8 cellular contexts compared by ENCODE assay signal in genomic region chr22:29470159-29470855, GRCh38. TPM values are rescaled to one million over a fixed set of nuclear protein-coding genes. Genes with fewer than 3 reads are reported as not detected.
DNase-seq lines count a peak whose midpoint lies in the region; ATAC-seq and TF ChIP-seq lines count a peak whose summit lies in the region.

No MANE protein-coding gene starts in this region.

- no peak for TF ChIP-seq POLR2A in Peyer's patch (IDR thresholded peaks at IDR 0.05)
- TF ChIP-seq POLR2A in prostate gland (IDR thresholded peaks at IDR 0.05): no peak

- H3K4me1 ChIP-seq in BE2C: peaks cover 5% of the 10 kb centered on the region
- no peaks in the 10 kb centered on the region for H3K4me1 ChIP-seq in HEK293 (ENCODE audit: control insufficient read depth, insufficient read depth, low read length)
- H3K4me1 ChIP-seq in Peyer's patch: peaks cover 0 to 8% (median 0%) of the 10 kb centered on the region in 4 donors
- no peaks in the 10 kb centered on the region for H3K4me1 ChIP-seq in cardiac muscle cell (ENCODE audit: low read depth)
- no peaks in the 10 kb centered on the region for H3K4me1 ChIP-seq in prostate gland (replicated peaks)
- H3K4me1 ChIP-seq in urinary bladder (ENCODE audit: insufficient read depth): no peaks in the 10 kb centered on the region

- DNase-seq in BE2C (no peak), Peyer's patch (peak; percentile 53 to 83 (median 76)), cardiac muscle cell (ENCODE audit: low read depth in 1 of 2, low spot score in 1 of 2) (peak; percentile 70 to 72), prostate gland (ENCODE audit: low spot score) (peak; percentile 54)
- DNase-seq in activated naive CD4-positive, alpha-beta T cell treated with Interleukin-2 at 50 U/mL for 16 hours: peak; percentile 79

- H3K27me3 ChIP-seq in BE2C (no peaks in the 10 kb centered on the region), Peyer's patch (no peaks in the 10 kb centered on the region), cardiac muscle cell (peaks cover 56% of the 10 kb centered on the region), prostate gland (replicated peaks; ENCODE audit: insufficient read depth) (no peaks in the 10 kb centered on the region)

- 23% methylated on average over 53 of the region's 54 CpGs for WGBS in prostate gland
- WGBS in urinary bladder: 13% methylated on average over 54 of the region's 54 CpGs

- POLR2A ChIA-PET in HEK293 (lab: Yijun Ruan, JAX): interaction anchor here (0.7 kb wide), 1 partner anchor 13 kb away, joined by 3 read pairs; no protein-coding TSS in a partner anchor

- H3K9me3 ChIP-seq in BE2C (no peaks in the 10 kb centered on the region), HEK293 (ENCODE audit: control insufficient read depth, insufficient read depth, low read depth, low read length) (no peaks in the 10 kb centered on the region), Peyer's patch (no peaks in the 10 kb centered on the region), cardiac muscle cell (ENCODE audit: low read depth) (no peaks in the 10 kb centered on the region), prostate gland (no peaks in the 10 kb centered on the region)

- no peak overlapping the region for H3K27ac ChIP-seq in HEK293 (ENCODE audit: extremely low read depth, low read depth, low read length)
- no peak overlapping the region for H3K27ac ChIP-seq in Peyer's patch
- no peak overlapping the region for H3K27ac ChIP-seq in cardiac muscle cell
- H3K27ac ChIP-seq in prostate gland: no peak overlapping the region
- H3K27ac ChIP-seq in urinary bladder (ENCODE audit: low read depth): no peak overlapping the region

- intact Hi-C loops in prostate gland (cut with DNase I): no loop called here

- no peak for ATAC-seq in HG03159 (IDR thresholded peaks at IDR 0.05; ENCODE audit: unreplicated experiment)

- no peaks in the 10 kb centered on the region for H3K36me3 ChIP-seq in BE2C
- H3K36me3 ChIP-seq in HEK293 (ENCODE audit: control insufficient read depth in 2 of 2, insufficient read depth in 1 of 2, low read length in 2 of 2): no peaks in the 10 kb centered on the region
- no peaks in the 10 kb centered on the region for H3K36me3 ChIP-seq in Peyer's patch
- H3K36me3 ChIP-seq in cardiac muscle cell: no peaks in the 10 kb centered on the region
- no peaks in the 10 kb centered on the region for H3K36me3 ChIP-seq in prostate gland
- no peaks in the 10 kb centered on the region for H3K36me3 ChIP-seq in urinary bladder (ENCODE audit: insufficient read depth)

- CTCF ChIA-PET in HEK293 (lab: Yijun Ruan, JAX): interaction anchor here (0.5 to 3.2 kb wide), 46 partner anchors 9 to 629 kb away, joined by 3 to 16 read pairs (median 4); partner anchors contain the start of genes EMID1 and THOC5

- peak; percentile 58 for TF ChIP-seq CTCF in BE2C (IDR thresholded peaks at IDR 0.05; ENCODE audit: low read depth, low read length)
- TF ChIP-seq CTCF in HEK293 (tag by site-specific recombination; IDR thresholded peaks at IDR 0.05): peak; percentile 96
- peak; percentile 61 to 84 (median 70) for TF ChIP-seq CTCF in Peyer's patch (IDR thresholded peaks at IDR 0.05)
- TF ChIP-seq CTCF in cardiac muscle cell (IDR thresholded peaks at IDR 0.05; ENCODE audit: low read depth, low read length): peak; percentile 89
- TF ChIP-seq CTCF in prostate gland (IDR thresholded peaks at IDR 0.05): peak; percentile 55 to 88 (median 77)

- no peak overlapping the region for H3K4me3 ChIP-seq in BE2C (ENCODE audit: low read depth, low read length)
- peak overlapping the region; percentile 62 for H3K4me3 ChIP-seq in HEK293 (ENCODE audit: low read depth, low read length)
- peak overlapping the region; percentile 17 to 52 (median 39) for H3K4me3 ChIP-seq in Peyer's patch
- H3K4me3 ChIP-seq in cardiac muscle cell: peak overlapping the region; percentile 14
- peak overlapping the region; percentile 8 to 37 for H3K4me3 ChIP-seq in prostate gland
- H3K4me3 ChIP-seq in urinary bladder (ENCODE audit: low read depth, low read length): peak overlapping the region; percentile 11

TF ChIP-seq in HEK293, 187 proteins besides CTCF, POLR2A, EP300 and RAD21 (continues in another document):
- TF ChIP-seq GLIS1 (tag by site-specific recombination; IDR thresholded peaks at IDR 0.05) (peak; percentile 18; the same call in 1 of the 2 replicates), ZNF324 (tag by site-specific recombination; IDR thresholded peaks at IDR 0.05) (0 out of 2 replicates have a peak, but pooled peaks have one; percentile 27), ZNF692 (tag by site-specific recombination; IDR thresholded peaks at IDR 0.05) (peak; percentile 31; the same call in 1 of the 2 replicates), ZBTB17 (tag by site-specific recombination; IDR thresholded peaks at IDR 0.05) (peak; percentile 97), KLF16 (tag by site-specific recombination; IDR thresholded peaks at IDR 0.05) (peak; percentile 71; the same call in 1 of the 2 replicates), ZNF792 (tag by site-specific recombination; IDR thresholded peaks at IDR 0.05) (0 out of 2 replicates have a peak, but pooled peaks have one; percentile 12), ZBTB11 (tag by site-specific recombination; conservative IDR thresholded peaks at IDR 0.05; ENCODE audit: low read depth) (peak; percentile 34; the same call in 1 of the 2 replicates), ZNF18 (tag by site-specific recombination; IDR thresholded peaks at IDR 0.05) (peak; percentile 16; the same call in 1 of the 2 replicates), ZBTB21 (tag by site-specific recombination; IDR thresholded peaks at IDR 0.05) (peak; percentile 60; the same call in 1 of the 2 replicates)

RNA-seq across cellular contexts. Expression of gene NEFH, which starts 9.7 kb away (rescaled TPM):
- 119 TPM for polyA plus RNA-seq in BE2C (2012; ENCODE audit: insufficient read depth, insufficient read length, low read depth)
- under 1 TPM in 3 of 4 donors, not detected in 1; 0.54 to 0.83 (median 0.66) TPM for total RNA-seq in Peyer's patch
- 0.88 and 1.8 TPM in 2 replicates for total RNA-seq in cardiac muscle cell
- 2.0 and 2.4 TPM in 2 replicates for polyA plus RNA-seq in cardiac muscle cell
- total RNA-seq in prostate gland: 100 to 1,000 TPM; 149 to 887 TPM
- total RNA-seq in urinary bladder: 0.90 TPM
- 1.1 TPM for polyA plus RNA-seq in urinary bladder

RNA-seq across cellular contexts. Expression of gene RFPL1, which starts 31.9 kb away (rescaled TPM):
- 0.29 TPM for polyA plus RNA-seq in BE2C (2012; ENCODE audit: insufficient read depth, insufficient read length, low read depth)
- not detected for total RNA-seq in Peyer's patch
- not detected in 2 replicates for total RNA-seq in cardiac muscle cell
- 0.32 TPM in 1 of 2 replicates, not detected in the other for polyA plus RNA-seq in cardiac muscle cell
- 1 to 10 TPM in 1 of 2 donors, not detected in 1; 1.7 TPM for total RNA-seq in prostate gland
- not detected for total RNA-seq in urinary bladder
- polyA plus RNA-seq in urinary bladder: not detected

Comparison
In these comparisons a context has a peak if more than half of its experiments do, and no peak if none do; other contexts are left out.
1. RNA of gene NEFH, which starts 9.7 kb away (total RNA-seq): 149 to 887 TPM in prostate gland; 0.88 to 1.8 TPM in cardiac muscle cell, 0.90 TPM in urinary bladder (single experiment) and 0.54 to 0.83 TPM in Peyer's patch; every median in the first group is over 10 times any median in the second.
2. Peak in every context shown above with its lines, with median percentiles within 50 percentile points of each other: CTCF ChIP-seq.